In genomic region chr13:99072356-99072755, GRCh38 we compare ENCODE assay signal across 21 cellular contexts.
"Had no signal": no experiment of that assay in that cellular context is flagged by ENCODE, and none has a peak within 500 bp of the region (broad histone marks: within the 10 kb centered on the region; RNA-seq: fewer than 3 reads in every experiment).

No MANE protein-coding gene starts in this region.

- H3K4me3 Mint-ChIP-seq: activated B cell treated with CpG ODN at 0.5 μM for 24 hours; activated CD4-positive, alpha-beta T cell treated with anti-CD3 and anti-CD28 coated beads for 36 hours; activated T-helper 17 cell treated with anti-CD3 and anti-CD28 coated beads, Interleukin-2, amount 50 U/mL, for 72 hours; nephron progenitor cell; stimulated activated naive CD8-positive, alpha-beta T cell treated with anti-CD3 and anti-CD28 coated beads, Interleukin-15, Interleukin-2, amounts not matched to agents 100 ng/mL and 50 ng/mL, for 24 hours had no signal

- H3K27ac ChIP-seq: body of pancreas, epithelial cell of prostate, left ventricle myocardium inferior, neutrophil, right lobe of liver, SK-N-MC, skin epidermis, upper lobe of left lung, vagina had no signal

- H3K27ac Mint-ChIP-seq: activated B cell treated with CpG ODN at 0.5 μM for 24 hours; activated CD4-positive, alpha-beta T cell treated with anti-CD3 and anti-CD28 coated beads for 36 hours; nephron progenitor cell; stimulated activated naive CD8-positive, alpha-beta T cell treated with anti-CD3 and anti-CD28 coated beads, Interleukin-15, Interleukin-2, amounts not matched to agents 100 ng/mL and 50 ng/mL, for 24 hours had no signal

- H3K36me3 ChIP-seq: neutrophil, right lobe of liver, vagina had no signal

- H3K27me3 Mint-ChIP-seq: activated B cell treated with CpG ODN at 0.5 μM for 24 hours; activated CD4-positive, alpha-beta T cell treated with anti-CD3 and anti-CD28 coated beads for 36 hours; activated T-helper 17 cell treated with anti-CD3 and anti-CD28 coated beads, Interleukin-2, amount 50 U/mL, for 72 hours; stimulated activated naive CD8-positive, alpha-beta T cell treated with anti-CD3 and anti-CD28 coated beads, Interleukin-15, Interleukin-2, amounts not matched to agents 100 ng/mL and 50 ng/mL, for 24 hours had no signal

- H3K27me3 ChIP-seq: body of pancreas, right lobe of liver, upper lobe of left lung, vagina had no signal

- H3K4me3 ChIP-seq: body of pancreas, left ventricle myocardium inferior, mucosa of descending colon, right lobe of liver, SK-N-MC, skin epidermis, upper lobe of left lung, vagina had no signal

- H3K4me1 ChIP-seq: body of pancreas, right lobe of liver had no signal

- ATAC-seq: activated CD4-positive, alpha-beta T cell treated with anti-CD3 and anti-CD28 coated beads for 36 hours; activated T-helper 17 cell treated with anti-CD3 and anti-CD28 coated beads, Interleukin-2, amount 50 U/mL, for 72 hours; body of pancreas; right lobe of liver had no signal

- DNase-seq: activated B cell treated with CpG ODN at 0.5 μM for 24 hours; activated CD4-positive, alpha-beta T cell treated with anti-CD3 and anti-CD28 coated beads for 36 hours; activated T-cell treated with anti-CD3 and anti-CD28 coated beads, Interleukin-2, amount 50 U/mL, for 1 hour; anterior cingulate cortex; body of pancreas; effector CD8-positive, alpha-beta T cell; left ventricle myocardium inferior; mucosa of descending colon; nephron progenitor cell; right lobe of liver; stimulated activated CD4-positive, alpha-beta T cell treated with anti-CD3 and anti-CD28 coated beads, Interleukin-12 subunit alpha, Interleukin-12 subunit beta, amount 100 ng/mL, for 4 hours; stimulated activated CD4-positive, alpha-beta T cell treated with anti-CD3 and anti-CD28 coated beads, Interleukin-4, amount 100 ng/mL, for 1 hour; substantia nigra; upper lobe of left lung had no signal
